24 cellular contexts compared by ENCODE assay signal in genomic region chr5:144304683-144305082, GRCh38.
DNase-seq lines count a peak whose midpoint lies in the region; ATAC-seq, FAIRE-seq and TF ChIP-seq lines count a peak whose summit lies in the region.
"Had no signal": no experiment of that assay in that cellular context is flagged by ENCODE, and none has a peak within 500 bp of the region (broad histone marks: within the 10 kb centered on the region; RNA-seq: fewer than 3 reads in every experiment).

No MANE protein-coding gene starts in this region.

- DNase-seq in DMS53 (lab: John Stamatoyannopoulos, UW) (peak; percentile 39), NCI-H69 (lab: John Stamatoyannopoulos, UW) (peak; percentile 50), Kasumi-1 (lab: John Stamatoyannopoulos, UW) (no peak), NCI-H510A treated with DMSO at 0.1 percent for 48 hours (lab: John Stamatoyannopoulos, UW) (no peak), D721Med (ENCODE audit: insufficient read length, low spot score) (no peak)
- no peak for DNase-seq in stimulated activated naive CD8-positive, alpha-beta T cell treated with anti-CD3 and anti-CD28 coated beads, Interleukin-15, amount 100 ng/mL, for 72 hours
- DNase-seq: activated CD4-positive, CD25-positive, alpha-beta regulatory T cell treated with anti-CD3 and anti-CD28 coated beads, Interleukin-2, amount 50 U/mL, for 72 hours; activated CD8-positive, alpha-beta T cell treated with anti-CD3 and anti-CD28 coated beads, Interleukin-2, amount 10 ng/mL, durations not matched to agents 7 days and 5 days; activated naive CD4-positive, alpha-beta T cell; activated T-cell treated with anti-CD3 and anti-CD28 coated beads, Interleukin-2, amount 50 U/mL, for 1 hour; Caco-2; effector memory CD4-positive, alpha-beta T cell; HCEC 1CT; NCI-H1694 treated with DMSO at 0.1 percent for 48 hours; NCI-H82; posterior cingulate gyrus; SIG-M5; upper lobe of right lung had no signal

- H3K27ac Mint-ChIP-seq in stimulated activated naive CD8-positive, alpha-beta T cell treated with anti-CD3 and anti-CD28 coated beads, Interleukin-15, amount 100 ng/mL, for 72 hours = no peak overlapping the region
- H3K27ac Mint-ChIP-seq: activated CD8-positive, alpha-beta T cell treated with anti-CD3 and anti-CD28 coated beads, Interleukin-2, amount 10 ng/mL, durations not matched to agents 7 days and 5 days had no signal

- no peak for TF ChIP-seq CTCF in D721Med (IDR thresholded peaks at IDR 0.05; ENCODE audit: insufficient read depth, missing control alignments)

- ATAC-seq in GM18870 (IDR thresholded peaks at IDR 0.05; ENCODE audit: unreplicated experiment) = peak; percentile 58
- peak; percentile 75 for ATAC-seq in HG02852 (IDR thresholded peaks at IDR 0.05; ENCODE audit: unreplicated experiment)
- ATAC-seq in stimulated activated naive CD8-positive, alpha-beta T cell treated with anti-CD3 and anti-CD28 coated beads, Interleukin-15, amount 100 ng/mL, for 72 hours = no peak
- ATAC-seq: activated CD8-positive, alpha-beta T cell treated with anti-CD3 and anti-CD28 coated beads, Interleukin-2, amount 10 ng/mL, durations not matched to agents 7 days and 5 days; esophagus mucosa; gastroesophageal sphincter; upper lobe of right lung had no signal

- peaks cover 0 to 4% of the 10 kb centered on the region in 2 donors for H3K9me3 Mint-ChIP-seq in stimulated activated naive CD8-positive, alpha-beta T cell treated with anti-CD3 and anti-CD28 coated beads, Interleukin-15, amount 100 ng/mL, for 72 hours

- H3K4me3 Mint-ChIP-seq in stimulated activated naive CD8-positive, alpha-beta T cell treated with anti-CD3 and anti-CD28 coated beads, Interleukin-15, amount 100 ng/mL, for 72 hours = no peak overlapping the region
- H3K4me3 Mint-ChIP-seq: activated CD8-positive, alpha-beta T cell treated with anti-CD3 and anti-CD28 coated beads, Interleukin-2, amount 10 ng/mL, durations not matched to agents 7 days and 5 days; neural crest cell had no signal

- H3K4me1 Mint-ChIP-seq in stimulated activated naive CD8-positive, alpha-beta T cell treated with anti-CD3 and anti-CD28 coated beads, Interleukin-15, amount 100 ng/mL, for 72 hours = no peaks in the 10 kb centered on the region

- peaks cover 7% of the 10 kb centered on the region for H3K27me3 Mint-ChIP-seq in stimulated activated naive CD8-positive, alpha-beta T cell treated with anti-CD3 and anti-CD28 coated beads, Interleukin-15, amount 100 ng/mL, for 72 hours

- FAIRE-seq in D721Med (lab: Jason Lieb, UNC) = no peak
- FAIRE-seq: keratinocyte had no signal

Comparison
In these comparisons a context has a peak if more than half of its experiments do, and no peak if none do; other contexts are left out.
1. DNase-seq: peak in DMS53 (single experiment) and NCI-H69 (single experiment); none in Kasumi-1 (0 of 2), NCI-H510A treated with DMSO at 0.1 percent for 48 hours (single experiment), D721Med (single experiment) and stimulated activated naive CD8-positive, alpha-beta T cell treated with anti-CD3 and anti-CD28 coated beads, Interleukin-15, amount 100 ng/mL, for 72 hours (0 of 2).